In genomic region chr10:51950996-51951392, GRCh38 we compare ENCODE assay signal across 1 cellular context.
TF ChIP-seq lines count a peak whose summit lies in the region.

No MANE protein-coding gene starts in this region.

TF ChIP-seq in GM23338, 12 proteins besides CTCF, POLR2A, EP300 and RAD21 (continued from another document):
- TF ChIP-seq, protein P1, sequence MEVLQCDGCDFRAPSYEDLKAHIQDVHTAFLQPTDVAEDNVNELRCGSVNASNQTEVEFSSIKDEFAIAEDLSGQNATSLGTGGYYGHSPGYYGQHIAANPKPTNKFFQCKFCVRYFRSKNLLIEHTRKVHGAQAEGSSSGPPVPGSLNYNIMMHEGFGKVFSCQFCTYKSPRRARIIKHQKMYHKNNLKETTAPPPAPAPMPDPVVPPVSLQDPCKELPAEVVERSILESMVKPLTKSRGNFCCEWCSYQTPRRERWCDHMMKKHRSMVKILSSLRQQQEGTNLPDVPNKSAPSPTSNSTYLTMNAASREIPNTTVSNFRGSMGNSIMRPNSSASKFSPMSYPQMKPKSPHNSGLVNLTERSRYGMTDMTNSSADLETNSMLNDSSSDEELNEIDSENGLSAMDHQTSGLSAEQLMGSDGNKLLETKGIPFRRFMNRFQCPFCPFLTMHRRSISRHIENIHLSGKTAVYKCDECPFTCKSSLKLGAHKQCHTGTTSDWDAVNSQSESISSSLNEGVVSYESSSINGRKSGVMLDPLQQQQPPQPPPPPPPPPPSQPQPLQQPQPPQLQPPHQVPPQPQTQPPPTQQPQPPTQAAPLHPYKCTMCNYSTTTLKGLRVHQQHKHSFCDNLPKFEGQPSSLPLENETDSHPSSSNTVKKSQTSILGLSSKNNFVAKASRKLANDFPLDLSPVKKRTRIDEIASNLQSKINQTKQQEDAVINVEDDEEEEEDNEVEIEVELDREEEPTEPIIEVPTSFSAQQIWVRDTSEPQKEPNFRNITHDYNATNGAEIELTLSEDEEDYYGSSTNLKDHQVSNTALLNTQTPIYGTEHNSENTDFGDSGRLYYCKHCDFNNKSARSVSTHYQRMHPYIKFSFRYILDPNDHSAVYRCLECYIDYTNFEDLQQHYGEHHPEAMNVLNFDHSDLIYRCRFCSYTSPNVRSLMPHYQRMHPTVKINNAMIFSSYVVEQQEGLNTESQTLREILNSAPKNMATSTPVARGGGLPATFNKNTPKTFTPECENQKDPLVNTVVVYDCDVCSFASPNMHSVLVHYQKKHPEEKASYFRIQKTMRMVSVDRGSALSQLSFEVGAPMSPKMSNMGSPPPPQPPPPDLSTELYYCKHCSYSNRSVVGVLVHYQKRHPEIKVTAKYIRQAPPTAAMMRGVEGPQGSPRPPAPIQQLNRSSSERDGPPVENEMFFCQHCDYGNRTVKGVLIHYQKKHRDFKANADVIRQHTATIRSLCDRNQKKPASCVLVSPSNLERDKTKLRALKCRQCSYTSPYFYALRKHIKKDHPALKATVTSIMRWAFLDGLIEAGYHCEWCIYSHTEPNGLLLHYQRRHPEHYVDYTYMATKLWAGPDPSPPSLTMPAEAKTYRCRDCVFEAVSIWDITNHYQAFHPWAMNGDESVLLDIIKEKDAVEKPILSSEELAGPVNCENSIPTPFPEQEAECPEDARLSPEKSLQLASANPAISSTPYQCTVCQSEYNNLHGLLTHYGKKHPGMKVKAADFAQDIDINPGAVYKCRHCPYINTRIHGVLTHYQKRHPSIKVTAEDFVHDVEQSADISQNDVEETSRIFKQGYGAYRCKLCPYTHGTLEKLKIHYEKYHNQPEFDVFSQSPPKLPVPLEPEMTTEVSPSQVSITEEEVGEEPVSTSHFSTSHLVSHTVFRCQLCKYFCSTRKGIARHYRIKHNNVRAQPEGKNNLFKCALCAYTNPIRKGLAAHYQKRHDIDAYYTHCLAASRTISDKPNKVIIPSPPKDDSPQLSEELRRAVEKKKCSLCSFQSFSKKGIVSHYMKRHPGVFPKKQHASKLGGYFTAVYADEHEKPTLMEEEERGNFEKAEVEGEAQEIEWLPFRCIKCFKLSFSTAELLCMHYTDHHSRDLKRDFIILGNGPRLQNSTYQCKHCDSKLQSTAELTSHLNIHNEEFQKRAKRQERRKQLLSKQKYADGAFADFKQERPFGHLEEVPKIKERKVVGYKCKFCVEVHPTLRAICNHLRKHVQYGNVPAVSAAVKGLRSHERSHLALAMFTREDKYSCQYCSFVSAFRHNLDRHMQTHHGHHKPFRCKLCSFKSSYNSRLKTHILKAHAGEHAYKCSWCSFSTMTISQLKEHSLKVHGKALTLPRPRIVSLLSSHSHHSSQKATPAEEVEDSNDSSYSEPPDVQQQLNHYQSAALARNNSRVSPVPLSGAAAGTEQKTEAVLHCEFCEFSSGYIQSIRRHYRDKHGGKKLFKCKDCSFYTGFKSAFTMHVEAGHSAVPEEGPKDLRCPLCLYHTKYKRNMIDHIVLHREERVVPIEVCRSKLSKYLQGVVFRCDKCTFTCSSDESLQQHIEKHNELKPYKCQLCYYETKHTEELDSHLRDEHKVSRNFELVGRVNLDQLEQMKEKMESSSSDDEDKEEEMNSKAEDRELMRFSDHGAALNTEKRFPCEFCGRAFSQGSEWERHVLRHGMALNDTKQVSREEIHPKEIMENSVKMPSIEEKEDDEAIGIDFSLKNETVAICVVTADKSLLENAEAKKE (CRISPR knock-in tag; IDR thresholded peaks at IDR 0.05) = no peak
- TF ChIP-seq JUNB (IDR thresholded peaks at IDR 0.05; ENCODE audit: unreplicated experiment) = no peak
- no peak for TF ChIP-seq EZH2phosphoT487 (IDR thresholded peaks at IDR 0.05; ENCODE audit: unreplicated experiment)
- TF ChIP-seq ZNF114 (CRISPR knock-in tag; IDR thresholded peaks at IDR 0.05) = no peak
- TF ChIP-seq ETS1 (IDR thresholded peaks at IDR 0.05) = no peak
- TF ChIP-seq STAT1 (IDR thresholded peaks at IDR 0.05; ENCODE audit: unreplicated experiment) = no peak
